In genomic region chr1:171644805-171645483, GRCh38 we compare ENCODE assay signal across 1 cellular context.
A peak's percentile ranks its signal among the peaks of the same experiment; 100 is the strongest.
TF ChIP-seq lines count a peak whose summit lies in the region.

No MANE protein-coding gene starts in this region.

TF ChIP-seq in K562, 482 proteins besides CTCF, POLR2A, EP300 and RAD21 (continued from another document):
- TF ChIP-seq, protein P1, sequence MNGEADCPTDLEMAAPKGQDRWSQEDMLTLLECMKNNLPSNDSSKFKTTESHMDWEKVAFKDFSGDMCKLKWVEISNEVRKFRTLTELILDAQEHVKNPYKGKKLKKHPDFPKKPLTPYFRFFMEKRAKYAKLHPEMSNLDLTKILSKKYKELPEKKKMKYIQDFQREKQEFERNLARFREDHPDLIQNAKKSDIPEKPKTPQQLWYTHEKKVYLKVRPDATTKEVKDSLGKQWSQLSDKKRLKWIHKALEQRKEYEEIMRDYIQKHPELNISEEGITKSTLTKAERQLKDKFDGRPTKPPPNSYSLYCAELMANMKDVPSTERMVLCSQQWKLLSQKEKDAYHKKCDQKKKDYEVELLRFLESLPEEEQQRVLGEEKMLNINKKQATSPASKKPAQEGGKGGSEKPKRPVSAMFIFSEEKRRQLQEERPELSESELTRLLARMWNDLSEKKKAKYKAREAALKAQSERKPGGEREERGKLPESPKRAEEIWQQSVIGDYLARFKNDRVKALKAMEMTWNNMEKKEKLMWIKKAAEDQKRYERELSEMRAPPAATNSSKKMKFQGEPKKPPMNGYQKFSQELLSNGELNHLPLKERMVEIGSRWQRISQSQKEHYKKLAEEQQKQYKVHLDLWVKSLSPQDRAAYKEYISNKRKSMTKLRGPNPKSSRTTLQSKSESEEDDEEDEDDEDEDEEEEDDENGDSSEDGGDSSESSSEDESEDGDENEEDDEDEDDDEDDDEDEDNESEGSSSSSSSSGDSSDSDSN (IDR thresholded peaks at IDR 0.05; ENCODE audit: borderline replicate concordance in 1 of 2, low read depth in 2 of 2, low read length in 2 of 2) = no peak
- TF ChIP-seq CREB3L1 (IDR thresholded peaks at IDR 0.05; ENCODE audit: borderline replicate concordance, low read depth) (peak; percentile 37; the same call in 1 of the 2 replicates), NR2C2 (CRISPR knock-in tag; IDR thresholded peaks at IDR 0.05) (0 out of 2 replicates have a peak, but pooled peaks have one; percentile 38), NR2C2 (tag; IDR thresholded peaks at IDR 0.05) (no peak), ZFP36 (IDR thresholded peaks at IDR 0.05; ENCODE audit: low read depth, low read length, partially characterized antibody) (peak; percentile 94), CBX1 (IDR thresholded peaks at IDR 0.05; ENCODE audit: low read depth) (peak; percentile 80; the same call in 1 of the 2 replicates), ADNP (tag; IDR thresholded peaks at IDR 0.05) (peak; percentile 85), MCM3 (IDR thresholded peaks at IDR 0.05) (no peak), PKNOX1 (IDR thresholded peaks at IDR 0.05) (no peak; the same call in 1 of the 2 replicates), EGR1 (conservative IDR thresholded peaks at IDR 0.05) (peak; percentile 43), LEF1 (IDR thresholded peaks at IDR 0.05) (peak; percentile 40; the same call in 1 of the 2 replicates), E2F4 (CRISPR knock-in tag; IDR thresholded peaks at IDR 0.05; ENCODE audit: low read depth) (0 out of 2 replicates have a peak, but pooled peaks have one; percentile 70), ZNF766 (CRISPR knock-in tag; conservative IDR thresholded peaks at IDR 0.05) (no peak), ETV1 (tag; conservative IDR thresholded peaks at IDR 0.05; ENCODE audit: low read depth) (peak; percentile 4; the same call in 1 of the 2 replicates), ATF1 (CRISPR knock-in tag; IDR thresholded peaks at IDR 0.05) (no peak), ATF1 (tag; IDR thresholded peaks at IDR 0.05) (peak; percentile 46; the same call in 1 of the 2 replicates), ZFP30 (CRISPR knock-in tag; IDR thresholded peaks at IDR 0.05; ENCODE audit: borderline replicate concordance) (no peak), BRD9 (IDR thresholded peaks at IDR 0.05; ENCODE audit: low read depth, partially characterized antibody) (peak; percentile 50)
- TF ChIP-seq, protein P2, sequence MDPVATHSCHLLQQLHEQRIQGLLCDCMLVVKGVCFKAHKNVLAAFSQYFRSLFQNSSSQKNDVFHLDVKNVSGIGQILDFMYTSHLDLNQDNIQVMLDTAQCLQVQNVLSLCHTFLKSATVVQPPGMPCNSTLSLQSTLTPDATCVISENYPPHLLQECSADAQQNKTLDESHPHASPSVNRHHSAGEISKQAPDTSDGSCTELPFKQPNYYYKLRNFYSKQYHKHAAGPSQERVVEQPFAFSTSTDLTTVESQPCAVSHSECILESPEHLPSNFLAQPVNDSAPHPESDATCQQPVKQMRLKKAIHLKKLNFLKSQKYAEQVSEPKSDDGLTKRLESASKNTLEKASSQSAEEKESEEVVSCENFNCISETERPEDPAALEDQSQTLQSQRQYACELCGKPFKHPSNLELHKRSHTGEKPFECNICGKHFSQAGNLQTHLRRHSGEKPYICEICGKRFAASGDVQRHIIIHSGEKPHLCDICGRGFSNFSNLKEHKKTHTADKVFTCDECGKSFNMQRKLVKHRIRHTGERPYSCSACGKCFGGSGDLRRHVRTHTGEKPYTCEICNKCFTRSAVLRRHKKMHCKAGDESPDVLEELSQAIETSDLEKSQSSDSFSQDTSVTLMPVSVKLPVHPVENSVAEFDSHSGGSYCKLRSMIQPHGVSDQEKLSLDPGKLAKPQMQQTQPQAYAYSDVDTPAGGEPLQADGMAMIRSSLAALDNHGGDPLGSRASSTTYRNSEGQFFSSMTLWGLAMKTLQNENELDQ (CRISPR knock-in tag; IDR thresholded peaks at IDR 0.05; ENCODE audit: borderline replicate concordance) = no peak
- TF ChIP-seq, protein P3, sequence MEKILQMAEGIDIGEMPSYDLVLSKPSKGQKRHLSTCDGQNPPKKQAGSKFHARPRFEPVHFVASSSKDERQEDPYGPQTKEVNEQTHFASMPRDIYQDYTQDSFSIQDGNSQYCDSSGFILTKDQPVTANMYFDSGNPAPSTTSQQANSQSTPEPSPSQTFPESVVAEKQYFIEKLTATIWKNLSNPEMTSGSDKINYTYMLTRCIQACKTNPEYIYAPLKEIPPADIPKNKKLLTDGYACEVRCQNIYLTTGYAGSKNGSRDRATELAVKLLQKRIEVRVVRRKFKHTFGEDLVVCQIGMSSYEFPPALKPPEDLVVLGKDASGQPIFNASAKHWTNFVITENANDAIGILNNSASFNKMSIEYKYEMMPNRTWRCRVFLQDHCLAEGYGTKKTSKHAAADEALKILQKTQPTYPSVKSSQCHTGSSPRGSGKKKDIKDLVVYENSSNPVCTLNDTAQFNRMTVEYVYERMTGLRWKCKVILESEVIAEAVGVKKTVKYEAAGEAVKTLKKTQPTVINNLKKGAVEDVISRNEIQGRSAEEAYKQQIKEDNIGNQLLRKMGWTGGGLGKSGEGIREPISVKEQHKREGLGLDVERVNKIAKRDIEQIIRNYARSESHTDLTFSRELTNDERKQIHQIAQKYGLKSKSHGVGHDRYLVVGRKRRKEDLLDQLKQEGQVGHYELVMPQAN (IDR thresholded peaks at IDR 0.05; ENCODE audit: borderline replicate concordance) = no peak
